In the genomic region with DNA sequence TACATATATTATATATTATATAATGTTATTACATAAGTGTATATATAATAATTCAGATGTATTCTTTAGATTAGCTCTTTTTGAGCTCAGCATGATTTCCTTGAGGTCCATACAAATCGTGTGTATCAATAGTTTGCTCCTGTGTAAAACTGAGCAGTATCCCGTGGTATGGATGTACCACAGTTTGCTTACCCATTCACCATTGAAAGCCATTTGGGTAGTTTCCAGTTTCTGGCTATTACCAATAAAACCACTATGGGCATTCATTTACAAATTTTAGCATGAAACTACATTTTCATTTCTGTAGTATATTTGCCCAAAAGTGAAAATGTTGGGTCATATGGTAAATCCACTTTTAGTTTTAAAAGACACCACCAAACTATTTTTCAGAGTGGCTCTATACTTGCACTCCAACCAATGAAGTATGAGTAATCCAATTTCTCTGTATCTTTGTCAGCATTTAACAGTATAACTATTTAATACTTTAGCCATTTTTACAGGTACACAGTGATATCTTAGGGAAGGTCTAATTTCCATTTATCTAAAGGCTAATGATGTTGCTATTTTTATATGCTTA, we compare ENCODE assay signal across 28 cellular contexts.
"Had no signal": no experiment of that assay in that cellular context is flagged by ENCODE, and none has a peak within 500 bp of the region (broad histone marks: within the 10 kb centered on the region; RNA-seq: fewer than 3 reads in every experiment).

No MANE protein-coding gene starts in this region.

- H3K27me3 Mint-ChIP-seq: dendritic cell treated with granulocyte-macrophage colony-stimulating factor and Interleukin-4, amounts not matched to agents 40 ng/mL and 50 ng/mL, for 4 days; effector memory CD8-positive, alpha-beta T cell; naive B cell; naive thymus-derived CD8-positive, alpha-beta T cell had no signal

- H3K36me3 Mint-ChIP-seq: mesothelial cell of epicardium; naive B cell; naive thymus-derived CD8-positive, alpha-beta T cell had no signal

- FAIRE-seq: endometrium, islet of Langerhans, keratinocyte had no signal

- H3K4me3 ChIP-seq: esophagus squamous epithelium, gastrocnemius medialis, heart right ventricle, left lung, lower lobe of right lung, mucosa of descending colon had no signal

- H3K4me1 Mint-ChIP-seq: endodermal cell; mesothelial cell of epicardium; naive B cell; naive thymus-derived CD8-positive, alpha-beta T cell had no signal

- ATAC-seq: effector memory CD8-positive, alpha-beta T cell; esophagus mucosa; gastrocnemius medialis; heart right ventricle; left cardiac atrium; left lung; left ventricle myocardium superior; lower lobe of right lung; mucosa of descending colon; naive thymus-derived CD8-positive, alpha-beta T cell had no signal

- DNase-seq: cortex of kidney; effector CD8-positive, alpha-beta T cell; effector memory CD8-positive, alpha-beta T cell; endodermal cell; erythroblast; esophagus squamous epithelium; foreskin fibroblast; foreskin melanocyte; gastrocnemius medialis; glutamatergic neuron; head of caudate nucleus; heart right ventricle; hippocampal formation; left cardiac atrium; left lung; left ventricle myocardium superior; lower lobe of right lung; mesenchymal stem cell; mucosa of descending colon; naive B cell; naive thymus-derived CD8-positive, alpha-beta T cell had no signal

- H3K9me3 Mint-ChIP-seq: endodermal cell, mesothelial cell of epicardium had no signal

- H3K4me3 Mint-ChIP-seq: dendritic cell treated with granulocyte-macrophage colony-stimulating factor and Interleukin-4, amounts not matched to agents 40 ng/mL and 50 ng/mL, for 4 days; effector memory CD8-positive, alpha-beta T cell; endodermal cell; mesothelial cell of epicardium; naive B cell; naive thymus-derived CD8-positive, alpha-beta T cell had no signal

- H3K4me1 ChIP-seq: esophagus squamous epithelium, gastrocnemius medialis, heart right ventricle, left lung, lower lobe of right lung had no signal

- H3K27ac ChIP-seq: epithelial cell of prostate, esophagus squamous epithelium, gastrocnemius medialis, heart right ventricle, left lung, lower lobe of right lung had no signal

- H3K27me3 ChIP-seq: esophagus squamous epithelium, gastrocnemius medialis, heart right ventricle, left lung had no signal

- H3K36me3 ChIP-seq: esophagus squamous epithelium, gastrocnemius medialis, heart right ventricle, left lung, lower lobe of right lung had no signal

- H3K9me3 ChIP-seq: esophagus squamous epithelium, gastrocnemius medialis, left lung, lower lobe of right lung had no signal

- H3K27ac Mint-ChIP-seq: dendritic cell treated with granulocyte-macrophage colony-stimulating factor and Interleukin-4, amounts not matched to agents 40 ng/mL and 50 ng/mL, for 4 days; effector memory CD8-positive, alpha-beta T cell; endodermal cell; mesothelial cell of epicardium; naive thymus-derived CD8-positive, alpha-beta T cell had no signal
